8 cellular contexts compared by ENCODE assay signal in genomic region chr10:27319139-27319538, GRCh38.
DNase-seq lines count a peak whose midpoint lies in the region; ATAC-seq and TF ChIP-seq lines count a peak whose summit lies in the region.
"Not testable (repeated sequence)": the region's sequence is repeated elsewhere in the genome, so short reads cannot be mapped to it uniquely, and the experiment has no call there.

No MANE protein-coding gene starts in this region.

- not testable (repeated sequence) for H3K27me3 ChIP-seq in BLaER1 treated with 17β-estradiol and CSF1 and Interleukin-3, amounts not matched to agents 10 nM and 100 nM; OCI-LY3 (ENCODE audit: low read depth, low read length)
- peaks cover 20% of the 10 kb centered on the region for H3K27me3 ChIP-seq in endodermal cell (ENCODE audit: control insufficient read depth, insufficient read depth, low read length, poor library complexity, severe bottlenecking)
- peaks cover 18% of the 10 kb centered on the region for H3K27me3 ChIP-seq in lower lobe of right lung (ENCODE audit: low read depth)
- H3K27me3 ChIP-seq in spleen (replicated peaks in 1 of 7): peaks cover 0 to 20% (median 0%) of the 10 kb centered on the region in 7 donors

- H3K4me2 ChIP-seq in BLaER1 treated with 17β-estradiol and CSF1 and Interleukin-3, amounts not matched to agents 10 nM and 100 nM: peak overlapping the region; percentile 52 to 85 (median 74)
- peak overlapping the region; percentile 57 for H3K4me2 ChIP-seq in OCI-LY3 (ENCODE audit: low read length)

- H3K36me3 Mint-ChIP-seq in activated naive CD4-positive, alpha-beta T cell treated with anti-CD3 and anti-CD28 coated beads, Interleukin-2, amount 50 U/mL, for 24 hours; endodermal cell (ENCODE audit: low read depth): not testable (repeated sequence)

- not testable (repeated sequence) for TF ChIP-seq POLR2A in spleen (IDR thresholded peaks at IDR 0.05)

- intact Hi-C loops in lower lobe of right lung (cut with DNase I): loop anchor here (5.0 kb wide), 1 partner anchor 747 kb away; no protein-coding TSS in a partner anchor
- intact Hi-C loops in spleen (cut with DNase I; ENCODE audit: low total_unique reads): not testable (repeated sequence)

- H3K27ac Mint-ChIP-seq in activated naive CD4-positive, alpha-beta T cell treated with anti-CD3 and anti-CD28 coated beads, Interleukin-2, amount 50 U/mL, for 24 hours; endodermal cell: not testable (repeated sequence)

- DNase-seq in endodermal cell, lower lobe of right lung: not testable (repeated sequence)
- peak; percentile 52 for DNase-seq in spleen

- H3K4me1 ChIP-seq in BLaER1 treated with 17β-estradiol and CSF1 and Interleukin-3, amounts not matched to agents 10 nM and 100 nM: peaks cover 7 to 18% (median 14%) of the 10 kb centered on the region in 10 experiments; a peak in 17 of 20 replicates
- not testable (repeated sequence) for H3K4me1 ChIP-seq in OCI-LY3 (ENCODE audit: low read length); endodermal cell (ENCODE audit: control insufficient read depth, insufficient read depth, low read length); lower lobe of right lung
- peaks cover 0 to 17% (median 11%) of the 10 kb centered on the region in 6 donors for H3K4me1 ChIP-seq in spleen

- not testable (repeated sequence) for H3K36me3 ChIP-seq in BLaER1 treated with 17β-estradiol and CSF1 and Interleukin-3, amounts not matched to agents 10 nM and 100 nM; OCI-LY3 (replicated peaks; ENCODE audit: low read depth, low read length); endodermal cell (ENCODE audit: control insufficient read depth, insufficient read depth, low read length); lower lobe of right lung; spleen

- not testable (repeated sequence) for H3K79me2 ChIP-seq in OCI-LY3 (ENCODE audit: low read length)

- peak overlapping the region in 7 of 11 experiments; percentile 34 to 77 (median 69); a peak in 11 of 22 replicates for H3K9ac ChIP-seq in BLaER1 treated with 17β-estradiol and CSF1 and Interleukin-3, amounts not matched to agents 10 nM and 100 nM
- not testable (repeated sequence) for H3K9ac ChIP-seq in OCI-LY3 (ENCODE audit: low read length); endodermal cell (ENCODE audit: extremely low read depth, low read length, poor library complexity, severe bottlenecking)

- H3K27ac ChIP-seq in BLaER1 treated with 17β-estradiol and CSF1 and Interleukin-3, amounts not matched to agents 10 nM and 100 nM: peak overlapping the region in 8 of 11 experiments; percentile 37 to 88 (median 70); a peak in 16 of 22 replicates
- H3K27ac ChIP-seq in OCI-LY3 (ENCODE audit: low read length); endodermal cell (ENCODE audit: low read depth, low read length): not testable (repeated sequence)
- H3K27ac ChIP-seq in lower lobe of right lung: peak overlapping the region; percentile 60
- H3K27ac ChIP-seq in spleen: peak overlapping the region in 6 of 8 donors; percentile 59 to 94 (median 87)

- H3K4me3 Mint-ChIP-seq in activated naive CD4-positive, alpha-beta T cell treated with anti-CD3 and anti-CD28 coated beads, Interleukin-2, amount 50 U/mL, for 24 hours: peak overlapping the region; percentile 62
- H3K4me3 Mint-ChIP-seq in endodermal cell: peak overlapping the region; percentile 43

- H3K4me1 Mint-ChIP-seq in activated naive CD4-positive, alpha-beta T cell treated with anti-CD3 and anti-CD28 coated beads, Interleukin-2, amount 50 U/mL, for 24 hours; endodermal cell: not testable (repeated sequence)

- H3K9me3 Mint-ChIP-seq in activated naive CD4-positive, alpha-beta T cell treated with anti-CD3 and anti-CD28 coated beads, Interleukin-2, amount 50 U/mL, for 24 hours; endodermal cell: not testable (repeated sequence)

- peak; percentile 12 for ATAC-seq in GM18498 (IDR thresholded peaks at IDR 0.05; ENCODE audit: unreplicated experiment)
- ATAC-seq in HG02870 (IDR thresholded peaks at IDR 0.05; ENCODE audit: unreplicated experiment): peak; percentile 18
- not testable (repeated sequence) for ATAC-seq in lower lobe of right lung

- not testable (repeated sequence) for H4K20me1 ChIP-seq in BLaER1 treated with 17β-estradiol and CSF1 and Interleukin-3, amounts not matched to agents 10 nM and 100 nM; OCI-LY3 (ENCODE audit: insufficient read depth, low read length)

- not testable (repeated sequence) for H2AFZ ChIP-seq in OCI-LY3 (ENCODE audit: low read depth, low read length)

- H3K9me3 ChIP-seq in BLaER1 treated with 17β-estradiol and CSF1 and Interleukin-3, amounts not matched to agents 10 nM and 100 nM (replicated peaks in 1 of 11): peaks cover 0 to 11% (median 0%) of the 10 kb centered on the region in 11 experiments; a peak in 6 of 22 replicates
- H3K9me3 ChIP-seq in OCI-LY3 (ENCODE audit: insufficient read depth, low read length); endodermal cell (ENCODE audit: control insufficient read depth, low read length); lower lobe of right lung; spleen: not testable (repeated sequence)

- 88 to 94% methylated on average over 3 to 5 of the region's 5 CpGs for WGBS in endodermal cell (ENCODE audit: insufficient coverage in 1 of 2, insufficient read length in 1 of 2), 2 experiments
- WGBS in spleen, 5 donors: 87 to 96% (median 91%) methylated on average over 5 of the region's 5 CpGs

- peaks cover 23% of the 10 kb centered on the region for H3K27me3 Mint-ChIP-seq in activated naive CD4-positive, alpha-beta T cell treated with anti-CD3 and anti-CD28 coated beads, Interleukin-2, amount 50 U/mL, for 24 hours
- peaks cover 11% of the 10 kb centered on the region for H3K27me3 Mint-ChIP-seq in endodermal cell (ENCODE audit: insufficient read depth)

- TF ChIP-seq CTCF in OCI-LY3 (IDR thresholded peaks at IDR 0.05; ENCODE audit: low read depth, low read length); endodermal cell (conservative IDR thresholded peaks at IDR 0.05); lower lobe of right lung (IDR thresholded peaks at IDR 0.05); spleen (IDR thresholded peaks at IDR 0.05 in 8 of 11, conservative IDR thresholded peaks at IDR 0.05 in 3 of 11): not testable (repeated sequence)

- peak overlapping the region in 6 of 10 experiments; percentile 46 to 65 (median 49); a peak in 6 of 20 replicates for H3K4me3 ChIP-seq in BLaER1 treated with 17β-estradiol and CSF1 and Interleukin-3, amounts not matched to agents 10 nM and 100 nM
- peak overlapping the region; percentile 56 for H3K4me3 ChIP-seq in OCI-LY3 (ENCODE audit: low read length)
- H3K4me3 ChIP-seq in endodermal cell (ENCODE audit: low read length); lower lobe of right lung: not testable (repeated sequence)
- H3K4me3 ChIP-seq in spleen: peak overlapping the region in 1 of 8 donors; percentile 67
